ENCODE assay signal across 16 cellular contexts in the genomic region with DNA sequence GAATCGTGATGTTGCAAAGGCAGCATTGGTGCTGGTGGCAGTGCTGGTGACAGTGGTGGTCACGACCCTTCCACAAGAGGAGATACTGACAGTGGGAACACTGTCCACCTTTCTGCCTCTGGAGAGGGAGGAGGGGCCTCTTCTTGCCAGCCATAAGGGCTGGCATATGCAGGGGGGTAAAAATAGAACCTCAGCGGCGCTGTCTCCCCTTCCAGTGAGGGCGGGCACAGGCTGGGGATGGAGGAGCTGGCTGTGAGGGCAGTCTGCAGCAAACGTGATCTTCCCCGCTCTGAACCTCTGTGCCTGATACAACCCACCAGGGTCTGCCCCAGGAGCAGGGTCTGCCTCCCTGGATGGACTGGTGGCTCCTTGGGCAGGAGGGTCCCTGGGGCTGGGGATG. TPM values are rescaled to one million over a fixed set of nuclear protein-coding genes. Genes with fewer than 3 reads are reported as not detected.
DNase-seq lines count a peak whose midpoint lies in the region; ATAC-seq and TF ChIP-seq lines count a peak whose summit lies in the region.
"Had no signal": no experiment of that assay in that cellular context is flagged by ENCODE, and none has a peak within 500 bp of the region (broad histone marks: within the 10 kb centered on the region; RNA-seq: fewer than 3 reads in every experiment).

No MANE protein-coding gene starts in this region.

- H3K27ac ChIP-seq in CD4-positive, CD25-positive, alpha-beta regulatory T cell (ENCODE audit: insufficient read depth, low read length, poor library complexity, severe bottlenecking), result no peak overlapping the region
- H3K27ac ChIP-seq in dorsolateral prefrontal cortex (peak overlapping the region in 49 of 59 donors; percentile 10 to 92 (median 70)), right lobe of liver (no peak overlapping the region)

- H3K4me3 Mint-ChIP-seq in CD4-positive, CD25-positive, alpha-beta regulatory T cell, result peak overlapping the region in 3 of 4 donors; percentile 16 to 73 (median 49)
- peak overlapping the region; percentile 76 for H3K4me3 Mint-ChIP-seq in natural killer cell treated with Interleukin-12 subunit alpha and Interleukin-12 subunit beta and Interleukin-15 and Interleukin-18, amount 100 ng/mL, for 72 hours

- peak overlapping the region; percentile 92 for H3K4me2 ChIP-seq in Loucy (ENCODE audit: low read depth, low read length, poor library complexity, severe bottlenecking)

- no peaks in the 10 kb centered on the region for H3F3A ChIP-seq in Loucy (ENCODE audit: low read depth)

- H3K27me3 Mint-ChIP-seq in CD4-positive, CD25-positive, alpha-beta regulatory T cell, result peaks cover 9% of the 10 kb centered on the region
- H3K27me3 Mint-ChIP-seq in natural killer cell treated with Interleukin-12 subunit alpha and Interleukin-12 subunit beta and Interleukin-15 and Interleukin-18, amount 100 ng/mL, for 72 hours, result no peaks in the 10 kb centered on the region
- H3K27me3 Mint-ChIP-seq: CD4-positive, alpha-beta memory T cell had no signal

- H3K36me3 Mint-ChIP-seq in CD4-positive, CD25-positive, alpha-beta regulatory T cell, result peaks cover 32% of the 10 kb centered on the region
- peaks cover 10% of the 10 kb centered on the region for H3K36me3 Mint-ChIP-seq in natural killer cell treated with Interleukin-12 subunit alpha and Interleukin-12 subunit beta and Interleukin-15 and Interleukin-18, amount 100 ng/mL, for 72 hours

- H3K4me1 Mint-ChIP-seq in CD4-positive, CD25-positive, alpha-beta regulatory T cell, result peaks cover 10 to 85% (median 49%) of the 10 kb centered on the region in 4 donors
- peaks cover 68 to 73% of the 10 kb centered on the region in 2 donors for H3K4me1 Mint-ChIP-seq in natural killer cell treated with Interleukin-12 subunit alpha and Interleukin-12 subunit beta and Interleukin-15 and Interleukin-18, amount 100 ng/mL, for 72 hours (ENCODE audit: low read depth in 2 of 2)

- no peak overlapping the region for H3K4me3 ChIP-seq in CD4-positive, CD25-positive, alpha-beta regulatory T cell (ENCODE audit: low read depth, low read length)
- H3K4me3 ChIP-seq in Loucy (ENCODE audit: low read length, poor library complexity, severe bottlenecking), result peak overlapping the region; percentile 79
- peak overlapping the region in 23 of 59 donors; percentile 0 to 53 (median 21) for H3K4me3 ChIP-seq in dorsolateral prefrontal cortex
- H3K4me3 ChIP-seq in right lobe of liver, result no peak overlapping the region

- H3K9ac ChIP-seq in Loucy (ENCODE audit: low read depth, low read length, poor library complexity, severe bottlenecking), result peak overlapping the region; percentile 30

- peaks cover 0 to 2% (median 0%) of the 10 kb centered on the region in 7 donors for H3K9me3 Mint-ChIP-seq in CD4-positive, CD25-positive, alpha-beta regulatory T cell
- H3K9me3 Mint-ChIP-seq in natural killer cell treated with Interleukin-12 subunit alpha and Interleukin-12 subunit beta and Interleukin-15 and Interleukin-18, amount 100 ng/mL, for 72 hours, result no peaks in the 10 kb centered on the region
- H3K9me3 Mint-ChIP-seq: CD4-positive, alpha-beta memory T cell had no signal

- TF ChIP-seq POLR2A in right lobe of liver (IDR thresholded peaks at IDR 0.05), result no peak

- intact Hi-C loops in dorsolateral prefrontal cortex (cut with DNase I), result no loop called here
- intact Hi-C loops in right lobe of liver (cut with DNase I), result no loop called here

- H3K4me1 ChIP-seq in CD4-positive, CD25-positive, alpha-beta regulatory T cell (ENCODE audit: control insufficient read depth, insufficient read depth, low read length, poor library complexity, severe bottlenecking), result peaks cover 48% of the 10 kb centered on the region
- H3K4me1 ChIP-seq in Loucy (ENCODE audit: insufficient read depth, low read length, poor library complexity, severe bottlenecking) (peaks cover 48% of the 10 kb centered on the region), right lobe of liver (no peaks in the 10 kb centered on the region)

- no CpG with 5 or more reads among the region's 7 CpGs for WGBS in right lobe of liver (ENCODE audit: insufficient coverage, low coverage, low lambda C conversion rate, missing lambda C conversion rate)

- no peaks in the 10 kb centered on the region for H3K9me3 ChIP-seq in CD4-positive, CD25-positive, alpha-beta regulatory T cell (ENCODE audit: control insufficient read depth in 2 of 2, low read length in 2 of 2)
- H3K9me3 ChIP-seq in Loucy (ENCODE audit: insufficient read depth, low read depth, low read length) (no peaks in the 10 kb centered on the region), right lobe of liver (no peaks in the 10 kb centered on the region)

- H4K20me1 ChIP-seq in Loucy (ENCODE audit: insufficient read depth, low read length, poor library complexity, severe bottlenecking), result peaks cover 39% of the 10 kb centered on the region

- no peak overlapping the region for H3K27ac Mint-ChIP-seq in CD4-positive, CD25-positive, alpha-beta regulatory T cell
- H3K27ac Mint-ChIP-seq in natural killer cell treated with Interleukin-12 subunit alpha and Interleukin-12 subunit beta and Interleukin-15 and Interleukin-18, amount 100 ng/mL, for 72 hours, result no peak overlapping the region

- no peak for DNase-seq in CD4-positive, CD25-positive, alpha-beta regulatory T cell
- DNase-seq in dorsolateral prefrontal cortex (peak in 4 of 10 donors; percentile 50 to 80 (median 66)), right lobe of liver (no peak), NCI-H526 treated with DMSO at 0.1 percent for 48 hours (lab: John Stamatoyannopoulos, UW) (no peak), pons (ENCODE audit: low spot score) (no peak)
- no peak for DNase-seq in natural killer cell treated with Interleukin-12 subunit alpha and Interleukin-12 subunit beta and Interleukin-15 and Interleukin-18, amount 100 ng/mL, for 72 hours (ENCODE audit: low spot score)
- DNase-seq: Calu3; CD4-positive, alpha-beta memory T cell; DMS79 treated with DMSO at 0.1 percent for 48 hours; KG1; NCI-H1048; NCI-H146; NCI-H510A treated with DMSO at 0.1 percent for 48 hours had no signal

- no peaks in the 10 kb centered on the region for H3K9me2 ChIP-seq in Loucy (replicated peaks; ENCODE audit: low read depth, low read length)

- no peak for ATAC-seq in CD4-positive, CD25-positive, alpha-beta regulatory T cell (ENCODE audit: low read depth in 2 of 2)
- no peak for ATAC-seq in natural killer cell treated with Interleukin-12 subunit alpha and Interleukin-12 subunit beta and Interleukin-15 and Interleukin-18, amount 100 ng/mL, for 72 hours
- ATAC-seq in right lobe of liver, result no peak

- TF ChIP-seq CTCF in Loucy (conservative IDR thresholded peaks at IDR 0.05; ENCODE audit: low read length) (no peak), dorsolateral prefrontal cortex (IDR thresholded peaks at IDR 0.05 in 54 of 56, conservative IDR thresholded peaks at IDR 0.05 in 2 of 56; ENCODE audit: low read depth in 1 of 56, partially characterized antibody in 56 of 56) (no peak), right lobe of liver (IDR thresholded peaks at IDR 0.05) (no peak)

- H3K36me3 ChIP-seq in CD4-positive, CD25-positive, alpha-beta regulatory T cell (ENCODE audit: control insufficient read depth, insufficient read depth, low read length), result peaks cover 28% of the 10 kb centered on the region
- H3K36me3 ChIP-seq in Loucy (ENCODE audit: insufficient read depth, low read length), result peaks cover 12% of the 10 kb centered on the region; the same call in 1 of the 2 replicates
- H3K36me3 ChIP-seq in right lobe of liver, result no peaks in the 10 kb centered on the region

- H3K27me3 ChIP-seq in CD4-positive, CD25-positive, alpha-beta regulatory T cell (ENCODE audit: control insufficient read depth, insufficient read depth, low read length), result no peaks in the 10 kb centered on the region
- H3K27me3 ChIP-seq in Loucy (ENCODE audit: insufficient read depth, low read length, poor library complexity, severe bottlenecking) (no peaks in the 10 kb centered on the region), dorsolateral prefrontal cortex (no peaks in the 10 kb centered on the region), right lobe of liver (no peaks in the 10 kb centered on the region)

- H2AFZ ChIP-seq in Loucy (ENCODE audit: low read length), result no peak overlapping the region

- H3K79me2 ChIP-seq in Loucy (ENCODE audit: insufficient read depth, low read length), result peaks cover 91% of the 10 kb centered on the region

RNA-seq across cellular contexts. Expression of a gene that starts 3.4 kb away (rescaled TPM):
- 87.6 TPM for total RNA-seq in CD4-positive, CD25-positive, alpha-beta regulatory T cell
- polyA plus RNA-seq in CD4-positive, CD25-positive, alpha-beta regulatory T cell, result 1 to 10 TPM; 2.7 to 5.8 (median 4.8) TPM
- total RNA-seq in dorsolateral prefrontal cortex (100 to 1,000 TPM in 98 of 120 experiments, 10 to 100 TPM in 22; 46.2 to 205 (median 124) TPM), right lobe of liver (1 to 10 TPM; 1.0 to 3.8 (median 1.8) TPM)
- 10 to 100 TPM in 1 of 2 donors, 1 to 10 TPM in 1; 7.7 to 14.5 TPM for total RNA-seq in natural killer cell treated with Interleukin-12 subunit alpha and Interleukin-12 subunit beta and Interleukin-15 and Interleukin-18, amount 100 ng/mL, for 72 hours

RNA-seq across cellular contexts. Expression of a gene that starts 50.2 kb away (rescaled TPM):
- 0.12 TPM for total RNA-seq in CD4-positive, CD25-positive, alpha-beta regulatory T cell
- not detected for polyA plus RNA-seq in CD4-positive, CD25-positive, alpha-beta regulatory T cell
- total RNA-seq in dorsolateral prefrontal cortex, result 10 to 100 TPM in 119 of 120 experiments, 1 to 10 TPM in 1; 6.9 to 29.3 (median 18.3) TPM
- not detected for total RNA-seq in natural killer cell treated with Interleukin-12 subunit alpha and Interleukin-12 subunit beta and Interleukin-15 and Interleukin-18, amount 100 ng/mL, for 72 hours
- total RNA-seq in right lobe of liver, result not detected
- total RNA-seq: Calu3, H4, MCF 10A had no signal
- polyA plus RNA-seq: CD4-positive, alpha-beta memory T cell had no signal

Comparison
In these comparisons a context has a peak if more than half of its experiments do, and no peak if none do; other contexts are left out.
1. H3K27ac ChIP-seq: peak in dorsolateral prefrontal cortex (49 of 59); none in CD4-positive, CD25-positive, alpha-beta regulatory T cell (single experiment) and right lobe of liver (0 of 3).